1 cellular context compared by ENCODE assay signal in the genomic region with DNA sequence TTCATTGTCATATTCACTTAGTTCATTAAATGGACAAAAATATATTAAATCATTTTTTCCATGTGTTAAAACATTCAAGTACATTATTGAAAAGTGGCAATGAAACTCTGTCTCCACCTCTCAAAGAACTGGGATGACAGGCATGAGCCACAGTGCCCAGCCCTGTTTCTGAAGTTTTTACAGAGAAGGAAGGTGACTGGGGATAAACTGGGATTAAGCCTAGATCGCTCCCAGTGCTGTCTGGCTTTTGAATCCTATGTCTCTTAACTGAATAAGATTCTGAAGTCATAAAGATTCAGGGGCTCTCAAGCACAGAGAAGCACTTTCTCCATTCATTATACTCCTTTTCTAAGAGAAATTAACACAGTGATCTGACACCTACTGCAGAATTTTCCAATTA.
TF ChIP-seq lines count a peak whose summit lies in the region.

No MANE protein-coding gene starts in this region.

TF ChIP-seq in H1, 55 proteins besides CTCF, POLR2A, EP300 and RAD21:
- TF ChIP-seq KDM4A (IDR thresholded peaks at IDR 0.05; ENCODE audit: low read depth, low read length, severe bottlenecking) (no peak), BACH1 (IDR thresholded peaks at IDR 0.05; ENCODE audit: low read length) (no peak), JUN (IDR thresholded peaks at IDR 0.05; ENCODE audit: low read depth, low read length) (no peak)
TF ChIP-seq in H1: peak in this region for 0.
